27 cellular contexts compared by ENCODE assay signal in the genomic region with DNA sequence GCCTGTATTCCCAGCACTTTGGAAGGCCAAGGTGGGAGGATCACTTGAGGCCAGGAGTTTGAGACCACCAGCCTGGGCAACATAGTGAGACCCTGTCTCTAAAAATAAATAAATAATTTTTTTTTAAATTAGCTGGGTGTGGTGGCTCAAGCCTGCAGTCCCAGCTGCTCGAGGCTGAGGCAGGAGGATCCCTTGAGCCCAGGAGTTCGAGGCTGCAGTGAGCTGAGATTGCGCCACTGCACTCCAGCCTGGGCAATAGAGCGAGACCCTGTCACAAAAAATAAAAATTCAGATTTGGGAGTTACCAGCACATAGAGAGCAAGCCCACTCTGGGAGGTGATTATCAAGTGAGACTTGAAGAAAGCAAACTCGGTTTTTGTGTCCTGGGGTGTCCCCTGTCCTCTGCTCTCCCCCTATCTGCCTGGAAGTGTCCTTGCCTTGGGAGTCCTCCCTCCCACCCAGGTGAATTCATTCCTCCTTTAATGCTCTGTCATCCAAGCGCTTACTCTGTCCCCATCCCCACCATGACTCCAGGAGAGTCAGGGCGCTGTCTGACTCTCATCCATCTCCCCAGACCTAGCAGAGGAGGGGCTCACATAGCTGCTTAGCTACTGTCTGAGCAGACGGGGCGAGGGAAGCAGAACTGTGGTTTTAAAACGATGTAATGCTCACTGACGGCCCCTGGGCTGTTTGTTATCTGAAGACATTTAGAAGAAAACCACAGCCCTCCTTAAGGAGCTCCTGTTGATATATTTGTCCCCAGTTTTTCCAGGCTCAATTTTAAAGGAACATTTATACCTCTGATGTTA.
A peak's percentile ranks its signal among the peaks of the same experiment; 100 is the strongest.
DNase-seq lines count a peak whose midpoint lies in the region; ATAC-seq, FAIRE-seq and TF ChIP-seq lines count a peak whose summit lies in the region.
"Had no signal": no experiment of that assay in that cellular context is flagged by ENCODE, and none has a peak within 500 bp of the region (broad histone marks: within the 10 kb centered on the region; RNA-seq: fewer than 3 reads in every experiment).

No MANE protein-coding gene starts in this region.

- WGBS in HepG2 (ENCODE audit: low lambda C conversion rate) = 92% methylated on average over 11 of the region's 11 CpGs
- 68% methylated on average over 11 of the region's 11 CpGs for WGBS in right lobe of liver (ENCODE audit: insufficient coverage, low coverage, low lambda C conversion rate, missing lambda C conversion rate)

- H3K9me3 ChIP-seq in HepG2 (ENCODE audit: low read length) (no peaks in the 10 kb centered on the region), right lobe of liver (no peaks in the 10 kb centered on the region)
- H3K9me3 ChIP-seq: heart right ventricle, suprapubic skin, vagina had no signal

- H3K9me3 Mint-ChIP-seq in mesothelial cell of epicardium = no peaks in the 10 kb centered on the region
- no peaks in the 10 kb centered on the region for H3K9me3 Mint-ChIP-seq in activated naive CD4-positive, alpha-beta T cell treated with anti-CD3 and anti-CD28 coated beads, Interleukin-2, amount 10 ng/mL, durations not matched to agents 7 days and 5 days
- H3K9me3 Mint-ChIP-seq: activated CD4-positive, alpha-beta memory T cell treated with anti-CD3 and anti-CD28 coated beads for 36 hours; immature natural killer cell had no signal

- H4K20me1 ChIP-seq in HepG2 (ENCODE audit: insufficient read depth, low read length) = peaks cover 2% of the 10 kb centered on the region; the same call in 1 of the 2 replicates

- in situ Hi-C loops in HepG2 (cut with HindIII; ENCODE audit: extremely low pct_ligation_motif_present, low pct_unique_long_range_greater_than_20kb) = loop anchor here (25.0 kb wide), 1 partner anchor 568 kb away; no protein-coding TSS in a partner anchor
- in situ Hi-C loops in astrocyte of the spinal cord (cut with HindIII; ENCODE audit: low sequenced_read_pairs) = loop anchor here (25.0 kb wide), 1 partner anchor 232 kb away; no protein-coding TSS in a partner anchor

- no peaks in the 10 kb centered on the region for H3K27me3 ChIP-seq in HepG2 (ENCODE audit: control insufficient read depth in 1 of 2, insufficient read depth in 2 of 2, low read length in 2 of 2)
- no peaks in the 10 kb centered on the region for H3K27me3 ChIP-seq in right lobe of liver
- H3K27me3 ChIP-seq: heart right ventricle, suprapubic skin, vagina had no signal

- TF ChIP-seq EP300 in HepG2 (IDR thresholded peaks at IDR 0.05; ENCODE audit: low read depth in 2 of 2, low read length in 2 of 2) = no peak
- no peak for TF ChIP-seq EP300 in HepG2 (CRISPR knock-in tag; IDR thresholded peaks at IDR 0.05; ENCODE audit: borderline replicate concordance)

- peaks cover 49% of the 10 kb centered on the region for H3K36me3 Mint-ChIP-seq in mesothelial cell of epicardium
- no peaks in the 10 kb centered on the region for H3K36me3 Mint-ChIP-seq in activated naive CD4-positive, alpha-beta T cell treated with anti-CD3 and anti-CD28 coated beads, Interleukin-2, amount 10 ng/mL, durations not matched to agents 7 days and 5 days
- H3K36me3 Mint-ChIP-seq: activated CD4-positive, alpha-beta memory T cell treated with anti-CD3 and anti-CD28 coated beads for 36 hours; IgD-negative memory B cell; immature natural killer cell had no signal

- H3K27ac ChIP-seq in HepG2 (ENCODE audit: extremely low read length, insufficient read depth, low read length) (no peak overlapping the region), right lobe of liver (no peak overlapping the region)
- H3K27ac ChIP-seq: heart right ventricle, suprapubic skin, vagina, WERI-Rb-1 had no signal

- BruUV-seq in HepG2 (replicated peaks; lab: Mats Ljungman, UMichigan) = no TSS peak

- POLR2A ChIA-PET in HepG2 (lab: Yijun Ruan, JAX) = no interaction called here

- CTCF ChIA-PET in HepG2 (lab: Yijun Ruan, JAX; ENCODE audit: low intra/inter-chr PET ratio, low total read pairs) = no interaction called here
- CTCF ChIA-PET in activated naive CD4-positive, alpha-beta T cell treated with anti-CD3 and anti-CD28 coated beads, Interleukin-2, amount 10 ng/mL, durations not matched to agents 7 days and 5 days (lab: Charles Lee) = interaction anchor here (0.7 to 1.9 kb wide), 3 partner anchors 38 to 574 kb away, joined by 3 to 5 read pairs (median 4); no protein-coding TSS in a partner anchor

- no peak overlapping the region for H2AFZ ChIP-seq in HepG2 (ENCODE audit: low read length)

- no peaks in the 10 kb centered on the region for H3K79me2 ChIP-seq in HepG2 (ENCODE audit: insufficient read depth, low read length)

- ATAC-seq in HepG2 (no peak), right lobe of liver (no peak), HG03432 (IDR thresholded peaks at IDR 0.05; ENCODE audit: unreplicated experiment) (no peak), GM19397 (IDR thresholded peaks at IDR 0.05; ENCODE audit: unreplicated experiment) (no peak)
- ATAC-seq: T-helper 17 cell had no signal

- H3K27me3 Mint-ChIP-seq in mesothelial cell of epicardium (ENCODE audit: low read depth) = no peaks in the 10 kb centered on the region
- H3K27me3 Mint-ChIP-seq in activated naive CD4-positive, alpha-beta T cell treated with anti-CD3 and anti-CD28 coated beads, Interleukin-2, amount 10 ng/mL, durations not matched to agents 7 days and 5 days = peaks cover 11% of the 10 kb centered on the region

- FAIRE-seq in HepG2 (lab: Jason Lieb, UNC) = no peak
- FAIRE-seq: bronchial epithelial cell, D721Med, endothelial cell of umbilical vein, RCC 7860 had no signal

- no peak for TF ChIP-seq CTCF in HepG2 (CRISPR knock-in tag; IDR thresholded peaks at IDR 0.05)
- TF ChIP-seq CTCF in right lobe of liver (IDR thresholded peaks at IDR 0.05) = no peak
- no peak for TF ChIP-seq CTCF in astrocyte of the spinal cord (IDR thresholded peaks at IDR 0.05; ENCODE audit: low read depth, low read length)
- TF ChIP-seq CTCF in mesothelial cell of epicardium (IDR thresholded peaks at IDR 0.05; ENCODE audit: unreplicated experiment) = no peak

- H3K4me3 ChIP-seq in HepG2 (replicated peaks in 1 of 3; ENCODE audit: insufficient read depth in 1 of 3, low read depth in 2 of 3, low read length in 3 of 3) (no peak overlapping the region), right lobe of liver (no peak overlapping the region), astrocyte of the spinal cord (ENCODE audit: low read depth, low read length) (no peak overlapping the region)
- H3K4me3 ChIP-seq: heart right ventricle, suprapubic skin, vagina had no signal

- no peak overlapping the region for H3K4me3 Mint-ChIP-seq in mesothelial cell of epicardium
- H3K4me3 Mint-ChIP-seq in activated naive CD4-positive, alpha-beta T cell treated with anti-CD3 and anti-CD28 coated beads, Interleukin-2, amount 10 ng/mL, durations not matched to agents 7 days and 5 days = no peak overlapping the region
- H3K4me3 Mint-ChIP-seq: activated CD4-positive, alpha-beta memory T cell treated with anti-CD3 and anti-CD28 coated beads for 36 hours; IgD-negative memory B cell; immature natural killer cell; T-helper 17 cell had no signal

- peaks cover 11% of the 10 kb centered on the region for H3K4me1 Mint-ChIP-seq in mesothelial cell of epicardium
- H3K4me1 Mint-ChIP-seq in activated naive CD4-positive, alpha-beta T cell treated with anti-CD3 and anti-CD28 coated beads, Interleukin-2, amount 10 ng/mL, durations not matched to agents 7 days and 5 days = no peaks in the 10 kb centered on the region
- H3K4me1 Mint-ChIP-seq: IgD-negative memory B cell, immature natural killer cell had no signal

- TF ChIP-seq POLR2A in HepG2 (IDR thresholded peaks at IDR 0.05; ENCODE audit: insufficient read depth in 1 of 2, low read depth in 2 of 2, low read length in 2 of 2) (no peak), right lobe of liver (IDR thresholded peaks at IDR 0.05) (no peak), erythroblast (IDR thresholded peaks at IDR 0.05; ENCODE audit: low read length) (no peak)

- no peak overlapping the region for H3K9ac ChIP-seq in HepG2 (ENCODE audit: insufficient read depth, low read depth, low read length)

- intact Hi-C loops in HepG2 (cut with micrococcal nuclease; ENCODE audit: unreplicated experiment) = no loop called here
- intact Hi-C loops in right lobe of liver (cut with DNase I) = no loop called here

- no peak overlapping the region for H3K4me2 ChIP-seq in HepG2 (ENCODE audit: low read depth, low read length)

- peak overlapping the region; percentile 75 for H3K27ac Mint-ChIP-seq in mesothelial cell of epicardium
- H3K27ac Mint-ChIP-seq in activated naive CD4-positive, alpha-beta T cell treated with anti-CD3 and anti-CD28 coated beads, Interleukin-2, amount 10 ng/mL, durations not matched to agents 7 days and 5 days = no peak overlapping the region
- H3K27ac Mint-ChIP-seq: activated CD4-positive, alpha-beta memory T cell treated with anti-CD3 and anti-CD28 coated beads for 36 hours; immature natural killer cell; T-helper 17 cell had no signal

- H3K4me1 ChIP-seq in HepG2 (ENCODE audit: insufficient read depth, low read length) = no peaks in the 10 kb centered on the region
- no peaks in the 10 kb centered on the region for H3K4me1 ChIP-seq in right lobe of liver
- H3K4me1 ChIP-seq: suprapubic skin, vagina had no signal

- no peak for DNase-seq in HepG2 (ENCODE audit: low spot score)
- DNase-seq in right lobe of liver = no peak
- peak; percentile 18 for DNase-seq in astrocyte of the spinal cord (ENCODE audit: low read depth, low spot score)
- DNase-seq in mesothelial cell of epicardium (ENCODE audit: low spot score in 2 of 2, unreplicated experiment in 2 of 2) = no peak
- DNase-seq in erythroblast (lab: John Stamatoyannopoulos, UW) = no peak
- no peak for DNase-seq in activated naive CD4-positive, alpha-beta T cell treated with anti-CD3 and anti-CD28 coated beads, Interleukin-2, amount 10 ng/mL, durations not matched to agents 7 days and 5 days
- DNase-seq: activated CD4-positive, alpha-beta memory T cell treated with anti-CD3 and anti-CD28 coated beads for 36 hours; activated naive CD4-positive, alpha-beta T cell treated with anti-CD3 and anti-CD28 coated beads, Interleukin-2, amount 50 U/mL, for 16 hours; activated T-cell treated with anti-CD3 and anti-CD28 coated beads for 4 hours; C1 segment of cervical spinal cord; GDM1; immature natural killer cell; NCI-H226; nucleus accumbens; stimulated activated CD4-positive, alpha-beta T cell treated with anti-CD3 and anti-CD28 coated beads, Interleukin-15, amount 100 ng/mL, for 24 hours; T-helper 17 cell had no signal

- TF ChIP-seq RAD21 in HepG2 (CRISPR knock-in tag; IDR thresholded peaks at IDR 0.05) = no peak

- peaks cover 42 to 79% of the 10 kb centered on the region in 2 experiments for H3K36me3 ChIP-seq in HepG2 (replicated peaks in 1 of 2; ENCODE audit: control insufficient read depth in 1 of 2, insufficient read depth in 2 of 2, low read length in 2 of 2)
- H3K36me3 ChIP-seq in right lobe of liver = peaks cover 0 to 13% (median 4%) of the 10 kb centered on the region in 4 donors

TF ChIP-seq in HepG2, 621 proteins besides CTCF, POLR2A, EP300 and RAD21 (continues in another document):
- no peak for TF ChIP-seq ZNF510 (CRISPR knock-in tag; IDR thresholded peaks at IDR 0.05; ENCODE audit: low read depth)
- no peak for TF ChIP-seq AHR (CRISPR knock-in tag; IDR thresholded peaks at IDR 0.05)
